8 cellular contexts compared by ENCODE assay signal in genomic region chr10:95561200-95562177, GRCh38.
A peak's percentile ranks its signal among the peaks of the same experiment; 100 is the strongest.
DNase-seq lines count a peak whose midpoint lies in the region; ATAC-seq lines count a peak whose summit lies in the region.

Gene SORBS1, minus strand, starts transcription at chr10:95561371. Its CDS starts 120,236 bp downstream, at chr10:95441135.

- no peak within 1 kb of the TSS for H3K27ac Mint-ChIP-seq in activated naive CD4-positive, alpha-beta T cell treated with anti-CD3 and anti-CD28 coated beads, Interleukin-2, amount 50 U/mL, for 24 hours

- ATAC-seq in HG02588 (IDR thresholded peaks at IDR 0.05; ENCODE audit: unreplicated experiment): peak; percentile 99

- H3K9me3 Mint-ChIP-seq in activated naive CD4-positive, alpha-beta T cell treated with anti-CD3 and anti-CD28 coated beads, Interleukin-2, amount 50 U/mL, for 24 hours: no peaks in the 10 kb centered on the region

- DNase-seq in GM04504 (ENCODE audit: low read depth) (peak; percentile 89), NCI-H1048 (lab: John Stamatoyannopoulos, UW) (peak; percentile 86), SK-N-MC (ENCODE audit: low read depth, low spot score) (no peak), globus pallidus (ENCODE audit: low spot score) (peak; percentile 95), nucleus accumbens (lab: John Stamatoyannopoulos, UW) (peak; percentile 50 to 97 (median 92)), substantia nigra (lab: John Stamatoyannopoulos, UW) (peak; percentile 58 to 98 (median 94))

- H3K9ac ChIP-seq in SK-N-MC (ENCODE audit: insufficient read length): no peak within 1 kb of the TSS

- H3K4me1 Mint-ChIP-seq in activated naive CD4-positive, alpha-beta T cell treated with anti-CD3 and anti-CD28 coated beads, Interleukin-2, amount 50 U/mL, for 24 hours: peaks cover 17% of the 10 kb centered on the region

- H3K36me3 Mint-ChIP-seq in activated naive CD4-positive, alpha-beta T cell treated with anti-CD3 and anti-CD28 coated beads, Interleukin-2, amount 50 U/mL, for 24 hours: no peaks in the 10 kb centered on the region

- H3K36me3 ChIP-seq in SK-N-MC (ENCODE audit: insufficient read depth, low read length): no peaks in the 10 kb centered on the region

- peaks cover 3% of the 10 kb centered on the region for H3K27me3 Mint-ChIP-seq in activated naive CD4-positive, alpha-beta T cell treated with anti-CD3 and anti-CD28 coated beads, Interleukin-2, amount 50 U/mL, for 24 hours

- H3K4me3 ChIP-seq in SK-N-MC: peak within 1 kb of the TSS; percentile 66

- H3K27ac ChIP-seq in SK-N-MC: no peak within 1 kb of the TSS
- H3K27ac ChIP-seq in substantia nigra (ENCODE audit: low read depth, low read length, poor library complexity, severe bottlenecking): peak within 1 kb of the TSS; percentile 77

- no peaks in the 10 kb centered on the region for H3K9me3 ChIP-seq in SK-N-MC (ENCODE audit: low read depth, low read length)

- peak within 1 kb of the TSS; percentile 89 for H3K4me3 Mint-ChIP-seq in activated naive CD4-positive, alpha-beta T cell treated with anti-CD3 and anti-CD28 coated beads, Interleukin-2, amount 50 U/mL, for 24 hours
